Comparison of ENCODE assay signal across 8 cellular contexts in genomic region chr9:88537743-88538055, GRCh38. TPM values are rescaled to one million over a fixed set of nuclear protein-coding genes. Genes with fewer than 3 reads are reported as not detected.
A peak's percentile ranks its signal among the peaks of the same experiment; 100 is the strongest.
DNase-seq lines count a peak whose midpoint lies in the region; FAIRE-seq and TF ChIP-seq lines count a peak whose summit lies in the region.

No MANE protein-coding gene starts in this region.

- peak overlapping the region; percentile 49 to 59 for H3K27ac ChIP-seq in liver (ENCODE audit: low read depth in 1 of 2, low read length in 2 of 2)
- H3K27ac ChIP-seq in transverse colon, result peak overlapping the region in 2 of 4 donors; percentile 20 to 75

- H3K4me1 ChIP-seq in liver (ENCODE audit: control insufficient read depth in 4 of 4, insufficient read depth in 4 of 4, low read length in 3 of 4) (peaks cover 5 to 12% (median 9%) of the 10 kb centered on the region in 4 donors), transverse colon (peaks cover 9 to 20% (median 18%) of the 10 kb centered on the region in 4 donors)

- H3K9ac ChIP-seq in liver (ENCODE audit: low read depth in 1 of 2, low read length in 2 of 2), result no peak overlapping the region

- TF ChIP-seq POLR2A in transverse colon (IDR thresholded peaks at IDR 0.05), result no peak

- H3K9me3 ChIP-seq in liver (ENCODE audit: control insufficient read depth in 4 of 4, low read length in 3 of 4), result no peaks in the 10 kb centered on the region
- no peaks in the 10 kb centered on the region for H3K9me3 ChIP-seq in transverse colon

- H3K27me3 ChIP-seq in bronchial epithelial cell (ENCODE audit: control insufficient read depth, insufficient read depth, low read length), result no peaks in the 10 kb centered on the region
- peaks cover 0 to 7% (median 3%) of the 10 kb centered on the region in 4 donors for H3K27me3 ChIP-seq in liver (ENCODE audit: control insufficient read depth in 4 of 4, insufficient read depth in 4 of 4, low read length in 3 of 4)
- H3K27me3 ChIP-seq in transverse colon, result peaks cover 34% of the 10 kb centered on the region

- no peak overlapping the region for H3K4me3 ChIP-seq in bronchial epithelial cell (ENCODE audit: low read depth, low read length)
- H3K4me3 ChIP-seq in liver (ENCODE audit: low read depth in 1 of 3, low read length in 3 of 3), result no peak overlapping the region
- H3K4me3 ChIP-seq in transverse colon, result no peak overlapping the region

- FAIRE-seq in bronchial epithelial cell (lab: Jason Lieb, UNC), result peak; percentile 68

- 24% methylated on average over 1 of the region's 1 CpG for WGBS in liver
- WGBS in transverse colon (ENCODE audit: low coverage in 1 of 2), 2 donors, result 19% methylated on average over 1 of the region's 1 CpG; no CpG with 5 or more reads in 1 of the 2 donors

- H3K36me3 ChIP-seq in bronchial epithelial cell (ENCODE audit: control insufficient read depth, insufficient read depth, low read length), result no peaks in the 10 kb centered on the region
- peaks cover 0 to 2% (median 0%) of the 10 kb centered on the region in 4 donors for H3K36me3 ChIP-seq in liver (ENCODE audit: control insufficient read depth in 4 of 4, insufficient read depth in 3 of 4, low read depth in 1 of 4, low read length in 3 of 4)
- no peaks in the 10 kb centered on the region for H3K36me3 ChIP-seq in transverse colon

- DNase-seq in ELR (ENCODE audit: low read depth) (peak; percentile 79), NCI-H748 (lab: John Stamatoyannopoulos, UW; ENCODE audit: unreplicated experiment) (peak; percentile 75), bronchial epithelial cell (ENCODE audit: low read depth) (peak; percentile 2), transverse colon (peak; percentile 20), NCI-H510A treated with DMSO at 0.1 percent for 48 hours (lab: John Stamatoyannopoulos, UW) (no peak), GM19238 (ENCODE audit: insufficient read length, low spot score) (no peak), GM13976 (ENCODE audit: low spot score) (no peak)

- no peak for TF ChIP-seq RAD21 in liver (IDR thresholded peaks at IDR 0.05)

- no peak for TF ChIP-seq EP300 in transverse colon (IDR thresholded peaks at IDR 0.05; ENCODE audit: low read depth)

- in situ Hi-C loops in transverse colon (cut with MboI; ENCODE audit: low pct_ligation_motif_present in 1 of 4, low pct_unique_long_range_greater_than_20kb in 1 of 4, low sequenced_read_pairs in 3 of 4), result no loop called here
- in situ Hi-C loops in GM13976 (cut with MboI; ENCODE audit: low sequenced_read_pairs, unreplicated experiment), result no loop called here

- intact Hi-C loops in transverse colon (cut with DNase I; ENCODE audit: low total_unique reads), result no loop called here

- no peak for TF ChIP-seq CTCF in bronchial epithelial cell (IDR thresholded peaks at IDR 0.05; ENCODE audit: insufficient read depth, low read length, severe bottlenecking)
- no peak for TF ChIP-seq CTCF in liver (IDR thresholded peaks at IDR 0.05; ENCODE audit: low read depth, low read length, missing input control)
- no peak for TF ChIP-seq CTCF in transverse colon (IDR thresholded peaks at IDR 0.05)
- TF ChIP-seq CTCF in GM13976 (IDR thresholded peaks at IDR 0.05; ENCODE audit: borderline replicate concordance, control extremely low read depth, extremely low read depth, insufficient read depth, missing control alignments), result no peak

TF ChIP-seq in liver, 16 proteins besides CTCF, POLR2A, EP300 and RAD21:
- TF ChIP-seq FOXA1 (IDR thresholded peaks at IDR 0.05) (no peak), GABPA (IDR thresholded peaks at IDR 0.05 in 1 of 2, conservative IDR thresholded peaks at IDR 0.05 in 1 of 2) (no peak), YY1 (IDR thresholded peaks at IDR 0.05) (no peak), HNF4G (IDR thresholded peaks at IDR 0.05) (no peak), REST (IDR thresholded peaks at IDR 0.05) (no peak), ZBTB33 (IDR thresholded peaks at IDR 0.05) (no peak), JUND (IDR thresholded peaks at IDR 0.05) (no peak), TAF1 (conservative IDR thresholded peaks at IDR 0.05) (no peak), FOXA2 (IDR thresholded peaks at IDR 0.05) (no peak), NR2F2 (IDR thresholded peaks at IDR 0.05) (no peak), MAX (IDR thresholded peaks at IDR 0.05) (no peak), EGR1 (IDR thresholded peaks at IDR 0.05; ENCODE audit: low read depth in 2 of 2) (no peak), ATF3 (IDR thresholded peaks at IDR 0.05) (no peak), RXRA (IDR thresholded peaks at IDR 0.05) (no peak), HNF4A (conservative IDR thresholded peaks at IDR 0.05) (no peak), SP1 (IDR thresholded peaks at IDR 0.05) (no peak)

RNA-seq across cellular contexts. Expression of gene NXNL2, which starts 2.7 kb away (rescaled TPM):
- total RNA-seq in bronchial epithelial cell, result 0.26 TPM in 1 of 2 replicates, not detected in the other
- total RNA-seq in liver, result under 1 TPM in 1 of 2 donors, not detected in 1; 0.09 TPM
- polyA plus RNA-seq in liver, result under 1 TPM in 1 of 2 donors, not detected in 1; 0.14 TPM
- not detected for total RNA-seq in transverse colon

Comparison
In these comparisons a context has a peak if more than half of its experiments do, and no peak if none do; other contexts are left out.
1. DNase-seq: peak in ELR (single experiment), NCI-H748 (single experiment), bronchial epithelial cell (single experiment) and transverse colon (single experiment); none in NCI-H510A treated with DMSO at 0.1 percent for 48 hours (single experiment), GM19238 (single experiment) and GM13976 (single experiment).